ENCODE assay signal across 27 cellular contexts in genomic region chr9:80376180-80376579, GRCh38.
"Had no signal": no experiment of that assay in that cellular context is flagged by ENCODE, and none has a peak within 500 bp of the region (broad histone marks: within the 10 kb centered on the region; RNA-seq: fewer than 3 reads in every experiment).

No MANE protein-coding gene starts in this region.

- H3K9me2 ChIP-seq: SK-N-SH had no signal

- H3K4me2 ChIP-seq: SK-N-SH had no signal

- H3K4me3 ChIP-seq: Peyer's patch, SJCRH30 had no signal

- H3K4me1 ChIP-seq: Peyer's patch, SJCRH30 had no signal

- DNase-seq: activated CD4-positive, alpha-beta T cell treated with anti-CD3 and anti-CD28 coated beads for 48 hours; activated CD4-positive, alpha-beta T cell treated with anti-CD3 and anti-CD28 coated beads, Interleukin-2, amount 50 U/mL, for 4 hours; activated CD8-positive, alpha-beta T cell treated with anti-CD3 and anti-CD28 coated beads, Interleukin-2, amount 10 ng/mL, durations not matched to agents 7 days and 5 days; activated effector memory CD4-positive, alpha-beta T cell treated with anti-CD3 and anti-CD28 coated beads, Interleukin-2, amount 50 U/mL, for 16 hours; activated naive CD4-positive, alpha-beta T cell treated with Interleukin-2 at 50 U/mL for 16 hours; activated naive CD8-positive, alpha-beta T cell treated with anti-CD3 and anti-CD28 coated beads, Interleukin-2, amount 50 U/mL, for 24 hours; activated T-cell treated with anti-CD3 and anti-CD28 coated beads, Interleukin-2, amount 50 U/mL, for 4 hours; amygdala; KG1; NCI-H1092; NCI-H1417; NCI-H1694; NCI-H2029; NCI-H2107; NCI-H510A treated with DMSO at 0.1 percent for 48 hours; NCI-H69; Peyer's patch; Right ventricle myocardium superior; SJCRH30; SK-N-SH; T-helper 1 cell; WERI-Rb-1 had no signal

- H3K27ac Mint-ChIP-seq: activated CD8-positive, alpha-beta T cell treated with anti-CD3 and anti-CD28 coated beads, Interleukin-2, amount 10 ng/mL, durations not matched to agents 7 days and 5 days; activated naive CD4-positive, alpha-beta T cell treated with anti-CD3 and anti-CD28 coated beads, Interleukin-2, amount 50 U/mL, for 72 hours; activated naive CD8-positive, alpha-beta T cell treated with anti-CD3 and anti-CD28 coated beads, Interleukin-2, amount 50 U/mL, for 24 hours; brain had no signal

- H3K36me3 Mint-ChIP-seq: activated naive CD4-positive, alpha-beta T cell treated with anti-CD3 and anti-CD28 coated beads, Interleukin-2, amount 50 U/mL, for 72 hours; brain had no signal

- H3K4me1 Mint-ChIP-seq: activated naive CD8-positive, alpha-beta T cell treated with anti-CD3 and anti-CD28 coated beads, Interleukin-2, amount 50 U/mL, for 24 hours; central memory CD8-positive, alpha-beta T cell had no signal

- H3K27me3 ChIP-seq: Peyer's patch, SJCRH30 had no signal

- H3K9me3 Mint-ChIP-seq: activated T-cell treated with anti-CD3 and anti-CD28 coated beads, Interleukin-2, amount 50 U/mL, for 4 hours; brain; central memory CD8-positive, alpha-beta T cell had no signal

- ATAC-seq: activated CD4-positive, CD25-positive, alpha-beta regulatory T cell treated with anti-CD3 and anti-CD28 coated beads, Interleukin-2, amount 50 U/mL, for 24 hours; activated CD8-positive, alpha-beta T cell treated with anti-CD3 and anti-CD28 coated beads, Interleukin-2, amount 10 ng/mL, durations not matched to agents 7 days and 5 days; activated naive CD4-positive, alpha-beta T cell treated with anti-CD3 and anti-CD28 coated beads, Interleukin-2, amount 50 U/mL, for 72 hours; activated naive CD8-positive, alpha-beta T cell treated with anti-CD3 and anti-CD28 coated beads, Interleukin-2, amount 50 U/mL, for 24 hours; activated T-cell treated with anti-CD3 and anti-CD28 coated beads, Interleukin-2, amount 50 U/mL, for 4 hours had no signal

- H3K27ac ChIP-seq: Peyer's patch, RWPE1, SJCRH30, WERI-Rb-1 had no signal

- H3K27me3 Mint-ChIP-seq: activated naive CD8-positive, alpha-beta T cell treated with anti-CD3 and anti-CD28 coated beads, Interleukin-2, amount 50 U/mL, for 24 hours; brain; central memory CD8-positive, alpha-beta T cell had no signal

- H3K4me3 Mint-ChIP-seq: activated CD8-positive, alpha-beta T cell treated with anti-CD3 and anti-CD28 coated beads, Interleukin-2, amount 10 ng/mL, durations not matched to agents 7 days and 5 days; activated naive CD8-positive, alpha-beta T cell treated with anti-CD3 and anti-CD28 coated beads, Interleukin-2, amount 50 U/mL, for 24 hours; activated T-cell treated with anti-CD3 and anti-CD28 coated beads, Interleukin-2, amount 50 U/mL, for 4 hours; brain; central memory CD8-positive, alpha-beta T cell had no signal

- H3K36me3 ChIP-seq: Peyer's patch, SJCRH30, WERI-Rb-1 had no signal
